Comparison of ENCODE assay signal across 8 cellular contexts in the genomic region with DNA sequence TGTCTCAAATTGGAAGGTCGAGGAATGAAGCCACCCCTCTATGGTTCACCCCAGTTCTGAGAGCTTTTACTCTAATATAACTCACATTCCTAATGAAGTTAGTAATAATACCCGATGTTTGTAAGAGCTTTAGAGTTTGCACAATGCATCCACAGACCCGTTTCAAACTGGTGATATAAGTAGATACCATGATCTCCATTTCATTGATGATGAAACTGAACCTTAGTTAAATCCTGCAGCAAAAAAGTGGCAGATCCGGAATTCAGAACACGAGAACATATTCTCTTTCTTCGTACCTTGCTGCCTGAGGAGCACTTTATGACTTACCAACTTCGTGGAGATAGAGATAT. TPM values are rescaled to one million over a fixed set of nuclear protein-coding genes. Genes with fewer than 3 reads are reported as not detected.
DNase-seq lines count a peak whose midpoint lies in the region; ATAC-seq, FAIRE-seq and TF ChIP-seq lines count a peak whose summit lies in the region.

No MANE protein-coding gene starts in this region.

- peaks cover 2 to 18% (median 17%) of the 10 kb centered on the region in 3 experiments; a peak in 5 of 7 replicates for H3K36me3 Mint-ChIP-seq in H9 (ENCODE audit: insufficient read depth in 1 of 3, low read depth in 3 of 3)

- peaks cover 13% of the 10 kb centered on the region; the same call in 1 of the 2 replicates for H3K79me2 ChIP-seq in H9 (ENCODE audit: insufficient read depth, low read length)

- H3K27me3 ChIP-seq in H9 (ENCODE audit: insufficient read depth, low read length) (no peaks in the 10 kb centered on the region), gastroesophageal sphincter (no peaks in the 10 kb centered on the region)

- no peak overlapping the region for H3K9ac ChIP-seq in H9 (ENCODE audit: extremely low read depth, insufficient read length, low read length)

- H2AK5ac ChIP-seq in H9 (ENCODE audit: insufficient read length, low read length), result no peak overlapping the region

- no peaks in the 10 kb centered on the region for H4K20me1 ChIP-seq in H9 (ENCODE audit: control insufficient read depth, insufficient read depth, insufficient read length)

- no CpG with 5 or more reads among the region's 7 CpGs for WGBS in H9 (ENCODE audit: extremely low coverage, insufficient read length, low lambda C conversion rate)
- WGBS in gastroesophageal sphincter (ENCODE audit: low coverage in 1 of 2), 2 donors, result 21 to 40% methylated on average over 7 of the region's 7 CpGs

- ATAC-seq in gastroesophageal sphincter (no peak), esophagus mucosa (no peak), GM21515 (IDR thresholded peaks at IDR 0.05; ENCODE audit: unreplicated experiment) (no peak)

- no peak for FAIRE-seq in HTR-8/SVneo (lab: Jason Lieb, UNC)

- peaks cover 7% of the 10 kb centered on the region for H3K23me2 ChIP-seq in H9 (ENCODE audit: insufficient read length, low read depth, low read length, poor library complexity, severe bottlenecking)

- H3K79me1 ChIP-seq in H9 (ENCODE audit: insufficient read depth, low read depth, low read length, poor library complexity, severe bottlenecking), result no peaks in the 10 kb centered on the region

- H3K4me2 ChIP-seq in H9 (ENCODE audit: insufficient read depth, insufficient read length, low read length), result peak overlapping the region; percentile 46

- H3K9me3 ChIP-seq in H9 (ENCODE audit: control insufficient read depth, low read depth, low read length) (no peaks in the 10 kb centered on the region), gastroesophageal sphincter (no peaks in the 10 kb centered on the region)

- no peak overlapping the region for H2BK5ac ChIP-seq in H9 (ENCODE audit: insufficient read length, low read length)

- H2BK120ac ChIP-seq in H9 (ENCODE audit: low read depth, low read length, poor library complexity, severe bottlenecking), result no peak overlapping the region

- no peak overlapping the region for H3K56ac ChIP-seq in H9 (ENCODE audit: insufficient read length, low read depth, low read length)

- H3K9me3 Mint-ChIP-seq in H9, result no peaks in the 10 kb centered on the region; a peak in 1 of 5 replicates

- H4K5ac ChIP-seq in H9 (ENCODE audit: insufficient read length, low read depth, low read length), result no peak overlapping the region

- H3K27ac ChIP-seq in H9 (ENCODE audit: insufficient read length, low read depth, low read length) (no peak overlapping the region), gastroesophageal sphincter (peak overlapping the region; percentile 55 to 99 (median 96)), skin epidermis (peak overlapping the region in 19 of 21 experiments; percentile 8 to 92 (median 83))

- no peaks in the 10 kb centered on the region; the same call in 1 of the 2 replicates for H3K4me1 ChIP-seq in H9 (ENCODE audit: insufficient read depth, low read length)
- H3K4me1 ChIP-seq in gastroesophageal sphincter, result peaks cover 4 to 41% (median 11%) of the 10 kb centered on the region in 3 donors

- no peak for TF ChIP-seq EP300 in gastroesophageal sphincter (IDR thresholded peaks at IDR 0.05)

- no peak overlapping the region for H2AFZ ChIP-seq in H9 (ENCODE audit: low read length)

- peak overlapping the region in 2 of 3 experiments; percentile 5 to 86; a peak in 2 of 7 replicates for H3K27ac Mint-ChIP-seq in H9

- H3K14ac ChIP-seq in H9 (ENCODE audit: insufficient read depth, low read length), result no peak overlapping the region

- no peak for TF ChIP-seq POLR2A in gastroesophageal sphincter (IDR thresholded peaks at IDR 0.05)

- no peak overlapping the region for H4K91ac ChIP-seq in H9 (ENCODE audit: insufficient read length, low read depth, low read length)

- H4K8ac ChIP-seq in H9 (replicated peaks; ENCODE audit: insufficient read length, low read depth, low read length), result no peak overlapping the region

- H2BK20ac ChIP-seq in H9 (ENCODE audit: low read depth, low read length, poor library complexity, severe bottlenecking), result no peak overlapping the region

- DNase-seq in H9 (no peak), HTR-8/SVneo (ENCODE audit: insufficient read length, low spot score) (no peak), NCI-H128 (lab: John Stamatoyannopoulos, UW; ENCODE audit: unreplicated experiment) (no peak)

- H3K23ac ChIP-seq in H9 (ENCODE audit: insufficient read length, low read depth, low read length), result no peak overlapping the region

- no peak overlapping the region for H2BK12ac ChIP-seq in H9 (ENCODE audit: insufficient read length, low read depth, low read length)

- H2BK15ac ChIP-seq in H9 (ENCODE audit: low read depth, low read length), result no peak overlapping the region

- H3K4me3 ChIP-seq in WI38 (ENCODE audit: low read depth, low read length), result peak overlapping the region; percentile 56
- H3K4me3 ChIP-seq in gastroesophageal sphincter, result peak overlapping the region; percentile 85 to 93
- peak overlapping the region; percentile 71 to 86 (median 74) for H3K4me3 ChIP-seq in skin epidermis

- H3K4me1 Mint-ChIP-seq in H9, result peaks cover 26 to 29% of the 10 kb centered on the region in 2 experiments

- H3T11ph ChIP-seq in H9 (ENCODE audit: low read length), result no peak overlapping the region

- H3K27me3 Mint-ChIP-seq in H9 (ENCODE audit: low read depth), result peaks cover 3% of the 10 kb centered on the region; the same call in 1 of the 2 replicates

- H3K4ac ChIP-seq in H9 (ENCODE audit: low read depth, low read length), result no peak overlapping the region

- H3K18ac ChIP-seq in H9 (ENCODE audit: insufficient read length, low read depth, low read length), result no peak overlapping the region

- no peaks in the 10 kb centered on the region for H3K36me3 ChIP-seq in gastroesophageal sphincter

- TF ChIP-seq CTCF in H9 (conservative IDR thresholded peaks at IDR 0.05), result no peak
- TF ChIP-seq CTCF in WI38 (IDR thresholded peaks at IDR 0.05; ENCODE audit: low read depth, low read length), result no peak
- no peak for TF ChIP-seq CTCF in gastroesophageal sphincter (IDR thresholded peaks at IDR 0.05)

- peak overlapping the region; percentile 62 to 75 for H3K4me3 Mint-ChIP-seq in H9

RNA-seq across cellular contexts. Expression of a gene that starts 0.8 kb away (rescaled TPM):
- 82.3 and 84.7 TPM in 2 replicates for total RNA-seq in H9 (2021)
- 100 to 1,000 TPM; 120 to 197 (median 169) TPM for total RNA-seq in gastroesophageal sphincter
- 42.9 TPM for total RNA-seq in esophagus mucosa
